ENCODE assay signal across 23 cellular contexts in genomic region chr9:136026266-136026942, GRCh38.
"Had no signal": no experiment of that assay in that cellular context is flagged by ENCODE, and none has a peak within 500 bp of the region (broad histone marks: within the 10 kb centered on the region; RNA-seq: fewer than 3 reads in every experiment).

No MANE protein-coding gene starts in this region.

- H3K4me3 Mint-ChIP-seq: naive thymus-derived CD8-positive, alpha-beta T cell; neural crest cell; stimulated activated memory B cell treated with anti-CD40 and anti-IgM and Interleukin-4, amounts not matched to agents 10 μg/mL and 1 μg/mL and 100 μg/mL, for 72 hours had no signal

- H3K27me3 Mint-ChIP-seq: naive thymus-derived CD8-positive, alpha-beta T cell had no signal

- H3K9me3 ChIP-seq: gastrocnemius medialis, left lung, neutrophil, prostate gland, right atrium auricular region, testis, tibial nerve, upper lobe of right lung, uterus had no signal

- H3K27ac Mint-ChIP-seq: stimulated activated memory B cell treated with anti-CD40 and anti-IgM and Interleukin-4, amounts not matched to agents 10 μg/mL and 1 μg/mL and 100 μg/mL, for 72 hours had no signal

- H3K27me3 ChIP-seq: gastrocnemius medialis, left lung, neutrophil, right atrium auricular region, spleen, testis, tibial nerve, upper lobe of right lung, uterus had no signal

- H3K4me1 ChIP-seq: prostate gland had no signal

- H3K27ac ChIP-seq: coronary artery, epithelial cell of prostate, left lung, neutrophil, prostate gland, right atrium auricular region, skin epidermis, spleen, upper lobe of right lung, uterus had no signal

- H3K9me3 Mint-ChIP-seq: neural crest cell had no signal

- H3K4me3 ChIP-seq: coronary artery, gastrocnemius medialis, left lung, prostate gland, right atrium auricular region, skin epidermis, spleen, testis, tibial nerve, upper lobe of right lung, uterus had no signal

- DNase-seq: central memory CD4-positive, alpha-beta T cell; foreskin fibroblast; left cardiac atrium; left lung; spleen; stimulated activated CD4-positive, alpha-beta T cell treated with anti-CD3 and anti-CD28 coated beads, Interleukin-4, amount 100 ng/mL, for 4 hours; stimulated activated naive CD8-positive, alpha-beta T cell treated with anti-CD3 and anti-CD28 coated beads, Interleukin-15, Interleukin-2, amounts not matched to agents 100 U/mL and 50 U/mL, for 24 hours; substantia nigra; testis; upper lobe of right lung had no signal

- H3K4me1 Mint-ChIP-seq: neural crest cell; stimulated activated memory B cell treated with anti-CD40 and anti-IgM and Interleukin-4, amounts not matched to agents 10 μg/mL and 1 μg/mL and 100 μg/mL, for 72 hours had no signal

- H3K36me3 ChIP-seq: gastrocnemius medialis, prostate gland, upper lobe of right lung, uterus had no signal

- H3K36me3 Mint-ChIP-seq: stimulated activated memory B cell treated with anti-CD40 and anti-IgM and Interleukin-4, amounts not matched to agents 10 μg/mL and 1 μg/mL and 100 μg/mL, for 72 hours had no signal

- ATAC-seq: esophagus mucosa; left cardiac atrium; left lung; naive thymus-derived CD8-positive, alpha-beta T cell; stimulated activated memory B cell treated with anti-CD40 and anti-IgM and Interleukin-4, amounts not matched to agents 10 μg/mL and 1 μg/mL and 100 μg/mL, for 72 hours; stimulated activated naive CD8-positive, alpha-beta T cell treated with anti-CD3 and anti-CD28 coated beads, Interleukin-15, Interleukin-2, amounts not matched to agents 100 U/mL and 50 U/mL, for 24 hours; upper lobe of right lung had no signal
